In genomic region chr7:100706672-100707311, GRCh38 we compare ENCODE assay signal across 8 cellular contexts. TPM values are rescaled to one million over a fixed set of nuclear protein-coding genes. Genes with fewer than 3 reads are reported as not detected.
DNase-seq lines count a peak whose midpoint lies in the region; ATAC-seq lines count a peak whose summit lies in the region.

No MANE protein-coding gene starts in this region.

- peaks cover 4% of the 10 kb centered on the region for H3K36me3 Mint-ChIP-seq in activated T-helper 1 cell treated with anti-CD3 and anti-CD28 coated beads, Interleukin-12 subunit alpha, Interleukin-12 subunit beta, Interleukin-2, Interleukin-4 antibody, amounts not matched to agents 30 ng/mL and 10 ng/mL and 1 ng/mL, durations not matched to agents 14 hours and 24 hours and 36 hours (ENCODE audit: low read depth)

- intact Hi-C loops in activated T-helper 1 cell treated with anti-CD3 and anti-CD28 coated beads, Interleukin-12 subunit alpha, Interleukin-12 subunit beta, Interleukin-2, Interleukin-4 antibody, amounts not matched to agents 30 ng/mL and 10 ng/mL and 1 ng/mL, durations not matched to agents 14 hours and 24 hours and 36 hours (cut with micrococcal nuclease) = loop anchor here (1.0 to 10.0 kb wide), 4 partner anchors 74 to 546 kb away; partner anchors contain the start of gene TRIM56

- no peaks in the 10 kb centered on the region for H3K9me3 Mint-ChIP-seq in activated T-helper 1 cell treated with anti-CD3 and anti-CD28 coated beads, Interleukin-12 subunit alpha, Interleukin-12 subunit beta, Interleukin-2, Interleukin-4 antibody, amounts not matched to agents 30 ng/mL and 10 ng/mL and 1 ng/mL, durations not matched to agents 14 hours and 24 hours and 36 hours
- H3K9me3 Mint-ChIP-seq in stimulated activated naive CD8-positive, alpha-beta T cell treated with anti-CD3 and anti-CD28 coated beads, Interleukin-15, amount 100 ng/mL, for 72 hours = no peaks in the 10 kb centered on the region

- H3K4me1 Mint-ChIP-seq in activated T-helper 1 cell treated with anti-CD3 and anti-CD28 coated beads, Interleukin-12 subunit alpha, Interleukin-12 subunit beta, Interleukin-2, Interleukin-4 antibody, amounts not matched to agents 30 ng/mL and 10 ng/mL and 1 ng/mL, durations not matched to agents 14 hours and 24 hours and 36 hours (ENCODE audit: low read depth) = peaks cover 7% of the 10 kb centered on the region
- H3K4me1 Mint-ChIP-seq in stimulated activated naive CD8-positive, alpha-beta T cell treated with anti-CD3 and anti-CD28 coated beads, Interleukin-15, amount 100 ng/mL, for 72 hours = peaks cover 24% of the 10 kb centered on the region

- H3K4me3 Mint-ChIP-seq in activated T-helper 1 cell treated with anti-CD3 and anti-CD28 coated beads, Interleukin-12 subunit alpha, Interleukin-12 subunit beta, Interleukin-2, Interleukin-4 antibody, amounts not matched to agents 30 ng/mL and 10 ng/mL and 1 ng/mL, durations not matched to agents 14 hours and 24 hours and 36 hours = peak overlapping the region; percentile 98
- H3K4me3 Mint-ChIP-seq in stimulated activated naive CD8-positive, alpha-beta T cell treated with anti-CD3 and anti-CD28 coated beads, Interleukin-15, amount 100 ng/mL, for 72 hours = peak overlapping the region; percentile 93 to 99

- DNase-seq in DMS53 (lab: John Stamatoyannopoulos, UW) = peak; percentile 60
- DNase-seq in DMS53 treated with DMSO at 0.1 percent for 48 hours (lab: John Stamatoyannopoulos, UW; ENCODE audit: unreplicated experiment) = no peak
- DNase-seq in activated T-helper 1 cell treated with anti-CD3 and anti-CD28 coated beads, Interleukin-12 subunit alpha, Interleukin-12 subunit beta, Interleukin-2, Interleukin-4 antibody, amounts not matched to agents 30 ng/mL and 10 ng/mL and 1 ng/mL, durations not matched to agents 14 hours and 24 hours and 36 hours (ENCODE audit: low spot score) = no peak
- no peak for DNase-seq in stimulated activated naive CD8-positive, alpha-beta T cell treated with anti-CD3 and anti-CD28 coated beads, Interleukin-15, amount 100 ng/mL, for 72 hours

- ATAC-seq in stimulated activated naive CD8-positive, alpha-beta T cell treated with anti-CD3 and anti-CD28 coated beads, Interleukin-15, amount 100 ng/mL, for 72 hours = no peak
- ATAC-seq in HG02970 (IDR thresholded peaks at IDR 0.05; ENCODE audit: low FRiP score, unreplicated experiment) (no peak), HG02588 (IDR thresholded peaks at IDR 0.05; ENCODE audit: unreplicated experiment) (no peak), GM21526 (IDR thresholded peaks at IDR 0.05; ENCODE audit: low FRiP score, unreplicated experiment) (no peak)

- H3K4me3 ChIP-seq in iPS-11a (ENCODE audit: low read depth, low read length) = peak overlapping the region; percentile 72

- peak overlapping the region; percentile 98 for H3K27ac Mint-ChIP-seq in activated T-helper 1 cell treated with anti-CD3 and anti-CD28 coated beads, Interleukin-12 subunit alpha, Interleukin-12 subunit beta, Interleukin-2, Interleukin-4 antibody, amounts not matched to agents 30 ng/mL and 10 ng/mL and 1 ng/mL, durations not matched to agents 14 hours and 24 hours and 36 hours
- H3K27ac Mint-ChIP-seq in stimulated activated naive CD8-positive, alpha-beta T cell treated with anti-CD3 and anti-CD28 coated beads, Interleukin-15, amount 100 ng/mL, for 72 hours = peak overlapping the region; percentile 95 to 99

- H3K27me3 Mint-ChIP-seq in activated T-helper 1 cell treated with anti-CD3 and anti-CD28 coated beads, Interleukin-12 subunit alpha, Interleukin-12 subunit beta, Interleukin-2, Interleukin-4 antibody, amounts not matched to agents 30 ng/mL and 10 ng/mL and 1 ng/mL, durations not matched to agents 14 hours and 24 hours and 36 hours (ENCODE audit: insufficient read depth) = peaks cover 9% of the 10 kb centered on the region
- no peaks in the 10 kb centered on the region for H3K27me3 Mint-ChIP-seq in stimulated activated naive CD8-positive, alpha-beta T cell treated with anti-CD3 and anti-CD28 coated beads, Interleukin-15, amount 100 ng/mL, for 72 hours

RNA-seq across cellular contexts. Expression of gene POP7, which starts 0.9 kb away (rescaled TPM):
- 82.7 and 84.4 TPM in 2 replicates for total RNA-seq in activated T-helper 1 cell treated with anti-CD3 and anti-CD28 coated beads, Interleukin-12 subunit alpha, Interleukin-12 subunit beta, Interleukin-2, Interleukin-4 antibody, amounts not matched to agents 30 ng/mL and 10 ng/mL and 1 ng/mL, durations not matched to agents 14 hours and 24 hours and 36 hours

RNA-seq across cellular contexts. Expression of gene GIGYF1, which starts 12.7 kb away (rescaled TPM):
- total RNA-seq in activated T-helper 1 cell treated with anti-CD3 and anti-CD28 coated beads, Interleukin-12 subunit alpha, Interleukin-12 subunit beta, Interleukin-2, Interleukin-4 antibody, amounts not matched to agents 30 ng/mL and 10 ng/mL and 1 ng/mL, durations not matched to agents 14 hours and 24 hours and 36 hours = 49.1 and 53.8 TPM in 2 replicates

RNA-seq across cellular contexts. Expression of gene EPO, which starts 13.5 kb away (rescaled TPM):
- total RNA-seq in activated T-helper 1 cell treated with anti-CD3 and anti-CD28 coated beads, Interleukin-12 subunit alpha, Interleukin-12 subunit beta, Interleukin-2, Interleukin-4 antibody, amounts not matched to agents 30 ng/mL and 10 ng/mL and 1 ng/mL, durations not matched to agents 14 hours and 24 hours and 36 hours = not detected in 2 replicates

RNA-seq across cellular contexts. Expression of gene ZAN, which starts 26.6 kb away (rescaled TPM):
- total RNA-seq in activated T-helper 1 cell treated with anti-CD3 and anti-CD28 coated beads, Interleukin-12 subunit alpha, Interleukin-12 subunit beta, Interleukin-2, Interleukin-4 antibody, amounts not matched to agents 30 ng/mL and 10 ng/mL and 1 ng/mL, durations not matched to agents 14 hours and 24 hours and 36 hours = not detected in 2 replicates

RNA-seq across cellular contexts. Expression of gene GNB2, which starts 33.3 kb away (rescaled TPM):
- 218 and 221 TPM in 2 replicates for total RNA-seq in activated T-helper 1 cell treated with anti-CD3 and anti-CD28 coated beads, Interleukin-12 subunit alpha, Interleukin-12 subunit beta, Interleukin-2, Interleukin-4 antibody, amounts not matched to agents 30 ng/mL and 10 ng/mL and 1 ng/mL, durations not matched to agents 14 hours and 24 hours and 36 hours
